9 cellular contexts compared by ENCODE assay signal in the genomic region with DNA sequence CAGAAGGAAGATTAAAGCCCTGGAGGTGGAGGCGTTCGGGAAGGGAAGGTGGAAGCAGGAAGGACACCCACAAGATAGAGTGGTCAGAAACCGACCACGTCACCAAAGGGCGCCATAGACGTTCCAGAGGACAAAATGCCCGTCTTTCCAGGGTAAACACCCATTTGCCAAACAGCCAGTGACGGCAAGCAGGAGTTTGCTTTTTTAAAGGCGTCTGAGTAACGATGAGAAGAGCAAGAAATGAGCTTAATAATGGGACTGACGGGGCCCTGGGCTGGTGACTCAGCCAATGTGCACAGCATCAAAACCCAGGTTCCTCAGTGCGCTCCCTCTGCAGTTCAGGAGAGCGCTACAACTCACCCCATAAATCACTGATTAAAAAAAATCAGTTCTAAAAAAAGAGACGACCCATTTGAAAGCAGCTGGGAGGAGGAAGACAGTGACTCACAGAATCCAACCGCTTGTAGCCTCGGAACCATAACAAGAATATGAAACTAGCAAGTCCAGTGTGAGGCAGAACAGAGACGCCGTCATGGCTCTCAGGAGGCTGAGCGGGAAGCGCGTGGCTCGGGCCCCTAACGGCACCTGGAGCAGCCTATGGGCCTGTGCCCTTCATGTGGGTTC. TPM values are rescaled to one million over a fixed set of nuclear protein-coding genes. Genes with fewer than 3 reads are reported as not detected.
DNase-seq lines count a peak whose midpoint lies in the region; ATAC-seq and TF ChIP-seq lines count a peak whose summit lies in the region.
"Had no signal": no experiment of that assay in that cellular context is flagged by ENCODE, and none has a peak within 500 bp of the region (broad histone marks: within the 10 kb centered on the region; RNA-seq: fewer than 3 reads in every experiment).

No MANE protein-coding gene starts in this region.

- no peaks in the 10 kb centered on the region for H3K4me1 ChIP-seq in left lung
- peaks cover 4% of the 10 kb centered on the region for H3K4me1 ChIP-seq in upper lobe of right lung

- peaks cover 32% of the 10 kb centered on the region for H3K36me3 Mint-ChIP-seq in brain
- no peaks in the 10 kb centered on the region for H3K36me3 Mint-ChIP-seq in activated T-cell treated with anti-CD3 and anti-CD28 coated beads, Interleukin-2, amount 50 U/mL, for 72 hours (ENCODE audit: insufficient read depth in 2 of 2)

- H3K4me3 ChIP-seq in left lung: no peak overlapping the region
- H3K4me3 ChIP-seq in upper lobe of right lung: no peak overlapping the region

- H3K4me1 Mint-ChIP-seq in brain: peaks cover 83% of the 10 kb centered on the region
- no peaks in the 10 kb centered on the region for H3K4me1 Mint-ChIP-seq in activated T-cell treated with anti-CD3 and anti-CD28 coated beads, Interleukin-2, amount 50 U/mL, for 72 hours (ENCODE audit: low read depth)

- TF ChIP-seq CTCF in brain (conservative IDR thresholded peaks at IDR 0.05) (no peak), left lung (IDR thresholded peaks at IDR 0.05) (no peak), upper lobe of right lung (IDR thresholded peaks at IDR 0.05) (no peak)

- intact Hi-C loops in left lung (cut with DNase I): no loop called here
- intact Hi-C loops in upper lobe of right lung (cut with DNase I): no loop called here

- DNase-seq in HS-5 (ENCODE audit: low read depth) (peak; percentile 50), left lung (peak in 1 of 2 donors; percentile 33), upper lobe of right lung (peak; percentile 46), NCI-H1105 (lab: John Stamatoyannopoulos, UW) (no peak)
- DNase-seq in activated T-cell treated with anti-CD3 and anti-CD28 coated beads, Interleukin-2, amount 50 U/mL, for 48 hours: no peak
- no peak for DNase-seq in activated T-cell treated with anti-CD3 and anti-CD28 coated beads, Interleukin-2, amount 50 U/mL, for 72 hours
- DNase-seq: Right ventricle myocardium superior had no signal

- H3K9me3 ChIP-seq in left lung: no peaks in the 10 kb centered on the region
- H3K9me3 ChIP-seq in upper lobe of right lung: no peaks in the 10 kb centered on the region

- ATAC-seq in left lung: peak; percentile 43
- no peak for ATAC-seq in upper lobe of right lung
- no peak for ATAC-seq in activated T-cell treated with anti-CD3 and anti-CD28 coated beads, Interleukin-2, amount 50 U/mL, for 72 hours (replicated peaks in 1 of 2)

- H3K36me3 ChIP-seq in left lung (no peaks in the 10 kb centered on the region), upper lobe of right lung (no peaks in the 10 kb centered on the region)

- H3K27me3 Mint-ChIP-seq in brain: no peaks in the 10 kb centered on the region
- peaks cover 26% of the 10 kb centered on the region for H3K27me3 Mint-ChIP-seq in activated T-cell treated with anti-CD3 and anti-CD28 coated beads, Interleukin-2, amount 50 U/mL, for 72 hours (ENCODE audit: low read depth)

- H3K27ac Mint-ChIP-seq in brain: peak overlapping the region in 4 of 5 experiments; percentile 18 to 77 (median 48)
- no peak overlapping the region for H3K27ac Mint-ChIP-seq in activated T-cell treated with anti-CD3 and anti-CD28 coated beads, Interleukin-2, amount 50 U/mL, for 72 hours

- H3K4me3 Mint-ChIP-seq in brain: peak overlapping the region; percentile 11 to 69 (median 63)
- no peak overlapping the region for H3K4me3 Mint-ChIP-seq in activated T-cell treated with anti-CD3 and anti-CD28 coated beads, Interleukin-2, amount 50 U/mL, for 72 hours

- H3K9me3 Mint-ChIP-seq in brain: peaks cover 0 to 4% (median 0%) of the 10 kb centered on the region in 5 experiments
- H3K9me3 Mint-ChIP-seq in activated T-cell treated with anti-CD3 and anti-CD28 coated beads, Interleukin-2, amount 50 U/mL, for 72 hours: no peaks in the 10 kb centered on the region

- peak overlapping the region in 1 of 2 donors; percentile 33 for H3K27ac ChIP-seq in left lung
- H3K27ac ChIP-seq in upper lobe of right lung: no peak overlapping the region
- H3K27ac ChIP-seq: HL-60 had no signal

- H3K27me3 ChIP-seq in left lung: peaks cover 0 to 10% of the 10 kb centered on the region in 2 donors
- H3K27me3 ChIP-seq in upper lobe of right lung: no peaks in the 10 kb centered on the region

RNA-seq across cellular contexts. Expression of a gene that starts 5.9 kb away (rescaled TPM):
- 22.3 TPM for polyA plus RNA-seq in brain (ENCODE audit: insufficient read depth, low read depth, low replicate concordance)
- total RNA-seq in left lung (10 to 100 TPM; 10.5 to 14.7 TPM), upper lobe of right lung (17.3 TPM)
- 1 to 10 TPM in 1 of 2 donors, under 1 TPM in 1; 0.70 to 1.6 TPM for total RNA-seq in activated T-cell treated with anti-CD3 and anti-CD28 coated beads, Interleukin-2, amount 50 U/mL, for 72 hours

Comparison
In these comparisons a context has a peak if more than half of its experiments do, and no peak if none do; other contexts are left out.
1. DNase-seq: peak in HS-5 (single experiment) and upper lobe of right lung (single experiment); none in NCI-H1105 (single experiment), activated T-cell treated with anti-CD3 and anti-CD28 coated beads, Interleukin-2, amount 50 U/mL, for 48 hours (0 of 2) and activated T-cell treated with anti-CD3 and anti-CD28 coated beads, Interleukin-2, amount 50 U/mL, for 72 hours (0 of 2).
2. H3K4me3 Mint-ChIP-seq: peak in brain (5 of 5); none in activated T-cell treated with anti-CD3 and anti-CD28 coated beads, Interleukin-2, amount 50 U/mL, for 72 hours (0 of 2).